Comparison of ENCODE assay signal across 1 cellular context in the genomic region with DNA sequence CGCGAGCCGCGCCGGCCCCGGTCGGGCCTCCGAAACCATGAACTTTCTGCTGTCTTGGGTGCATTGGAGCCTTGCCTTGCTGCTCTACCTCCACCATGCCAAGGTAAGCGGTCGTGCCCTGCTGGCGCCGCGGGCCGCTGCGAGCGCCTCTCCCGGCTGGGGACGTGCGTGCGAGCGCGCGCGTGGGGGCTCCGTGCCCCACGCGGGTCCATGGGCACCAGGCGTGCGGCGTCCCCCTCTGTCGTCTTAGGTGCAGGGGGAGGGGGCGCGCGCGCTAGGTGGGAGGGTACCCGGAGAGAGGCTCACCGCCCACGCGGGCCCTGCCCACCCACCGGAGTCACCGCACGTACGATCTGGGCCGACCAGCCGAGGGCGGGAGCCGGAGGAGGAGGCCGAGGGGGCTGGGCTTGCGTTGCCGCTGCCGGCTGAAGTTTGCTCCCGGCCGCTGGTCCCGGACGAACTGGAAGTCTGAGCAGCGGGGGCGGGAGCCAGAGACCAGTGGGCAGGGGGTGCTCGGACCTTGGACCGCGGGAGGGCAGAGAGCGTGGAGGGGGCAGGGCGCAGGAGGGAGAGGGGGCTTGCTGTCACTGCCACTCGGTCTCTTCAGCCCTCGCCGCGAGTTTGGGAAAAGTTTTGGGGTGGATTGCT.
TF ChIP-seq lines count a peak whose summit lies in the region.

No MANE protein-coding gene starts in this region.

TF ChIP-seq in HepG2, 621 proteins besides CTCF, POLR2A, EP300 and RAD21 (continued from another document and continues in another):
- TF ChIP-seq ZXDC (CRISPR knock-in tag; IDR thresholded peaks at IDR 0.05) = 0 out of 2 replicates have a peak, but pooled peaks have one; percentile 49
- TF ChIP-seq, protein P1, sequence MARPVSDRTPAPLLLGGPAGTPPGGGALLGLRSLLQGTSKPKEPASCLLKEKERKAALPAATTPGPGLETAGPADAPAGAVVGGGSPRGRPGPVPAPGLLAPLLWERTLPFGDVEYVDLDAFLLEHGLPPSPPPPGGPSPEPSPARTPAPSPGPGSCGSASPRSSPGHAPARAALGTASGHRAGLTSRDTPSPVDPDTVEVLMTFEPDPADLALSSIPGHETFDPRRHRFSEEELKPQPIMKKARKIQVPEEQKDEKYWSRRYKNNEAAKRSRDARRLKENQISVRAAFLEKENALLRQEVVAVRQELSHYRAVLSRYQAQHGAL (CRISPR knock-in tag; IDR thresholded peaks at IDR 0.05; ENCODE audit: not compliant biosample characterization) = no peak
- no peak for TF ChIP-seq KLF11 (CRISPR knock-in tag; IDR thresholded peaks at IDR 0.05)
- TF ChIP-seq GFI1 (CRISPR knock-in tag; IDR thresholded peaks at IDR 0.05; ENCODE audit: borderline replicate concordance) = peak; percentile 83; the same call in 1 of the 2 replicates
- peak; percentile 69 for TF ChIP-seq ZFP90 (CRISPR knock-in tag; IDR thresholded peaks at IDR 0.05; ENCODE audit: borderline replicate concordance)
- TF ChIP-seq SMARCE1 (IDR thresholded peaks at IDR 0.05; ENCODE audit: borderline replicate concordance) = no peak
- TF ChIP-seq ZNF468 (CRISPR knock-in tag; IDR thresholded peaks at IDR 0.05) = peak; percentile 37; the same call in 1 of the 2 replicates
- no peak for TF ChIP-seq ZNF569 (CRISPR knock-in tag; IDR thresholded peaks at IDR 0.05; ENCODE audit: borderline replicate concordance)
- TF ChIP-seq DPF2 (CRISPR knock-in tag; IDR thresholded peaks at IDR 0.05; ENCODE audit: borderline replicate concordance, low read depth) = no peak
- no peak for TF ChIP-seq FUBP1 (CRISPR knock-in tag; IDR thresholded peaks at IDR 0.05; ENCODE audit: borderline replicate concordance)
- no peak; the same call in 1 of the 2 replicates for TF ChIP-seq ZKSCAN5 (CRISPR knock-in tag; IDR thresholded peaks at IDR 0.05)
- TF ChIP-seq TEAD2 (CRISPR knock-in tag; IDR thresholded peaks at IDR 0.05) = no peak
- peak; percentile 39 for TF ChIP-seq ZNF883 (CRISPR knock-in tag; IDR thresholded peaks at IDR 0.05; ENCODE audit: not compliant biosample characterization)
- peak; percentile 85 for TF ChIP-seq ZNF281 (CRISPR knock-in tag; IDR thresholded peaks at IDR 0.05; ENCODE audit: borderline replicate concordance)
- no peak; the same call in 1 of the 2 replicates for TF ChIP-seq ZBTB21 (CRISPR knock-in tag; IDR thresholded peaks at IDR 0.05)
- peak; percentile 70 for TF ChIP-seq SP4 (CRISPR knock-in tag; IDR thresholded peaks at IDR 0.05)
- TF ChIP-seq SIX4 (CRISPR knock-in tag; IDR thresholded peaks at IDR 0.05) = no peak
- no peak for TF ChIP-seq ZNF33A (CRISPR knock-in tag; IDR thresholded peaks at IDR 0.05; ENCODE audit: borderline replicate concordance)
- no peak for TF ChIP-seq HNRNPH1 (optimal IDR thresholded peaks at IDR 0.05; ENCODE audit: low read depth, low read length)
- TF ChIP-seq FOXJ3 (CRISPR knock-in tag; IDR thresholded peaks at IDR 0.05; ENCODE audit: borderline replicate concordance) = 0 out of 2 replicates have a peak, but pooled peaks have one; percentile 17
- no peak; the same call in 1 of the 2 replicates for TF ChIP-seq ZNF234 (CRISPR knock-in tag; conservative IDR thresholded peaks at IDR 0.05)
- TF ChIP-seq ZNF329 (CRISPR knock-in tag; IDR thresholded peaks at IDR 0.05; ENCODE audit: low read depth) = no peak; the same call in 1 of the 2 replicates
- peak; percentile 73 for TF ChIP-seq HNRNPLL (IDR thresholded peaks at IDR 0.05; ENCODE audit: low read depth, low read length, poor library complexity, severe bottlenecking)
- 0 out of 2 replicates have a peak, but pooled peaks have one; percentile 55 for TF ChIP-seq ZNF432 (CRISPR knock-in tag; IDR thresholded peaks at IDR 0.05; ENCODE audit: borderline replicate concordance)
- TF ChIP-seq ZNF598 (CRISPR knock-in tag; IDR thresholded peaks at IDR 0.05; ENCODE audit: borderline replicate concordance) = no peak
- no peak for TF ChIP-seq ZNF317 (CRISPR knock-in tag; IDR thresholded peaks at IDR 0.05)
- no peak for TF ChIP-seq ZUFSP (CRISPR knock-in tag; IDR thresholded peaks at IDR 0.05; ENCODE audit: borderline replicate concordance)
- TF ChIP-seq RARA (CRISPR knock-in tag; IDR thresholded peaks at IDR 0.05) = peak; percentile 49
- TF ChIP-seq E2F5 (CRISPR knock-in tag; conservative IDR thresholded peaks at IDR 0.05) = no peak
- peak; percentile 66; the same call in 1 of the 2 replicates for TF ChIP-seq SSRP1 (CRISPR knock-in tag; IDR thresholded peaks at IDR 0.05)
- peak; percentile 51 for TF ChIP-seq CBX1 (IDR thresholded peaks at IDR 0.05; ENCODE audit: low read depth)
- no peak for TF ChIP-seq PCBP2 (optimal IDR thresholded peaks at IDR 0.05; ENCODE audit: low read depth, low read length, poor library complexity, severe bottlenecking)
- no peak for TF ChIP-seq ZNF644 (CRISPR knock-in tag; IDR thresholded peaks at IDR 0.05; ENCODE audit: low read depth)
- peak; percentile 84 for TF ChIP-seq POLR2AphosphoS5 (IDR thresholded peaks at IDR 0.05; ENCODE audit: low read depth, low read length)
- TF ChIP-seq, protein P2, sequence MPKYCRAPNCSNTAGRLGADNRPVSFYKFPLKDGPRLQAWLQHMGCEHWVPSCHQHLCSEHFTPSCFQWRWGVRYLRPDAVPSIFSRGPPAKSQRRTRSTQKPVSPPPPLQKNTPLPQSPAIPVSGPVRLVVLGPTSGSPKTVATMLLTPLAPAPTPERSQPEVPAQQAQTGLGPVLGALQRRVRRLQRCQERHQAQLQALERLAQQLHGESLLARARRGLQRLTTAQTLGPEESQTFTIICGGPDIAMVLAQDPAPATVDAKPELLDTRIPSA (CRISPR knock-in tag; IDR thresholded peaks at IDR 0.05; ENCODE audit: borderline replicate concordance) = no peak; the same call in 1 of the 2 replicates
- no peak for TF ChIP-seq MBD4 (IDR thresholded peaks at IDR 0.05; ENCODE audit: borderline replicate concordance, low read length)
- peak; percentile 58 for TF ChIP-seq MEIS2 (CRISPR knock-in tag; IDR thresholded peaks at IDR 0.05)
- TF ChIP-seq ARNTL (CRISPR knock-in tag; IDR thresholded peaks at IDR 0.05) = 0 out of 2 replicates have a peak, but pooled peaks have one; percentile 60
- no peak; the same call in 1 of the 2 replicates for TF ChIP-seq THAP7 (CRISPR knock-in tag; IDR thresholded peaks at IDR 0.05)
- TF ChIP-seq AGO2 (optimal IDR thresholded peaks at IDR 0.05; ENCODE audit: low read depth, low read length) = peak; percentile 97
- TF ChIP-seq ZBTB8A (CRISPR knock-in tag; IDR thresholded peaks at IDR 0.05; ENCODE audit: borderline replicate concordance, low read depth) = no peak; the same call in 1 of the 2 replicates
- TF ChIP-seq ZNF24 (IDR thresholded peaks at IDR 0.05) = no peak
- peak; percentile 15; the same call in 1 of the 2 replicates for TF ChIP-seq SNAI1 (CRISPR knock-in tag; IDR thresholded peaks at IDR 0.05; ENCODE audit: borderline replicate concordance)
- no peak; the same call in 1 of the 2 replicates for TF ChIP-seq FOXA3 (CRISPR knock-in tag; IDR thresholded peaks at IDR 0.05)
- no peak for TF ChIP-seq MYNN (CRISPR knock-in tag; IDR thresholded peaks at IDR 0.05; ENCODE audit: low read depth)
- TF ChIP-seq ZNF772 (CRISPR knock-in tag; IDR thresholded peaks at IDR 0.05) = peak; percentile 94; the same call in 1 of the 2 replicates
- TF ChIP-seq, protein P3, sequence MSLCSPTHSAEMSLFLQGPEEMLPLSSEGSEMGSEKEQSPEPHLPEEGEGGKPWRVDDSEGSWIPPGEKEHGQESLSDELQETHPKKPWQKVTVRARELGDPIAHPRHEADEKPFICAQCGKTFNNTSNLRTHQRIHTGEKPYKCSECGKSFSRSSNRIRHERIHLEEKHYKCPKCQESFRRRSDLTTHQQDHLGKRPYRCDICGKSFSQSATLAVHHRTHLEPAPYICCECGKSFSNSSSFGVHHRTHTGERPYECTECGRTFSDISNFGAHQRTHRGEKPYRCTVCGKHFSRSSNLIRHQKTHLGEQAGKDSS (CRISPR knock-in tag; IDR thresholded peaks at IDR 0.05; ENCODE audit: borderline replicate concordance, low read depth) = no peak; the same call in 1 of the 2 replicates
- TF ChIP-seq, protein P4, sequence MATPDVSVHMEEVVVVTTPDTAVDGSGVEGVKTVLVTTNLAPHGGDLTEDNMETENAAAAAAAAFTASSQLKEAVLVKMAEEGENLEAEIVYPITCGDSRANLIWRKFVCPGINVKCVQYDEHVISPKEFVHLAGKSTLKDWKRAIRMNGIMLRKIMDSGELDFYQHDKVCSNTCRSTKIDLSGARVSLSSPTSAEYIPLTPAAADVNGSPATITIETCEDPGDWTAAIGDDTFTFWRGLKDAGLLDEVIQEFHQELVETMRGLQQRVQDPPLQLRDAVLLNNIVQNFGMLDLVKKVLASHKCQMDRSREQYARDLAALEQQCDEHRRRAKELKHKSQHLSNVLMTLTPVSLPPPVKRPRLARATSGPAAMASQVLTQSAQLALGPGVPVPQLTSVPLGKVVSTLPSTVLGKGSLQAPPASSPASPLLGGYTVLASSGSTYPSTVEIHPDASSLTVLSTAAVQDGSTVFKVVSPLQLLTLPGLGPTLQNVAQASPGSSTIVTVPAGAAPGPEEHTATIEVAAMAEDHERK (CRISPR knock-in tag; IDR thresholded peaks at IDR 0.05; ENCODE audit: low read depth) = no peak
